In genomic region chrX:39043838-39044550, GRCh38 we compare ENCODE assay signal across 19 cellular contexts.
A peak's percentile ranks its signal among the peaks of the same experiment; 100 is the strongest.
DNase-seq lines count a peak whose midpoint lies in the region; ATAC-seq, FAIRE-seq and TF ChIP-seq lines count a peak whose summit lies in the region.
"Had no signal": no experiment of that assay in that cellular context is flagged by ENCODE, and none has a peak within 500 bp of the region (broad histone marks: within the 10 kb centered on the region; RNA-seq: fewer than 3 reads in every experiment).

No MANE protein-coding gene starts in this region.

- no peak overlapping the region for H2AFZ ChIP-seq in HepG2 (ENCODE audit: low read length)
- H2AFZ ChIP-seq: GM23248 had no signal

- H3K4me1 ChIP-seq in kidney (ENCODE audit: control insufficient read depth in 1 of 2, insufficient read depth in 1 of 2, low read depth in 1 of 2, low read length in 2 of 2) (peaks cover 0 to 6% of the 10 kb centered on the region in 2 donors), HepG2 (ENCODE audit: insufficient read depth, low read length) (peaks cover 21% of the 10 kb centered on the region), pancreas (peaks cover 4 to 28% (median 24%) of the 10 kb centered on the region in 3 donors)
- H3K4me1 ChIP-seq: HAP-1 had no signal

- 8% methylated on average over 2 of the region's 2 CpGs for WGBS in HepG2 (ENCODE audit: low lambda C conversion rate)
- 12 to 31% methylated on average over 2 of the region's 2 CpGs for WGBS in pancreas, 2 donors

- TF ChIP-seq CTCF in kidney (IDR thresholded peaks at IDR 0.05; ENCODE audit: borderline replicate concordance, extremely low read depth, insufficient read depth): no peak
- no peak for TF ChIP-seq CTCF in HepG2 (CRISPR knock-in tag; IDR thresholded peaks at IDR 0.05)
- no peak for TF ChIP-seq CTCF in pancreas (IDR thresholded peaks at IDR 0.05)

- in situ Hi-C loops in HepG2 (cut with HindIII; ENCODE audit: extremely low pct_ligation_motif_present, low pct_unique_long_range_greater_than_20kb): no loop called here

- H3K36me3 ChIP-seq in kidney (ENCODE audit: control insufficient read depth in 1 of 2, insufficient read depth in 2 of 2, low read length in 2 of 2) (no peaks in the 10 kb centered on the region), HepG2 (replicated peaks in 1 of 2; ENCODE audit: control insufficient read depth in 1 of 2, insufficient read depth in 2 of 2, low read length in 2 of 2) (no peaks in the 10 kb centered on the region), pancreas (no peaks in the 10 kb centered on the region)
- H3K36me3 ChIP-seq: HAP-1 had no signal

- peak overlapping the region in 1 of 2 donors; percentile 39 for H3K4me3 ChIP-seq in kidney (ENCODE audit: low read length in 2 of 2)
- H3K4me3 ChIP-seq in HepG2 (replicated peaks in 1 of 3; ENCODE audit: insufficient read depth in 1 of 3, low read depth in 2 of 3, low read length in 3 of 3): peak overlapping the region in 1 of 3 experiments; percentile 26; a peak in 1 of 6 replicates
- H3K4me3 ChIP-seq in pancreas: no peak overlapping the region
- H3K4me3 ChIP-seq: GM23248, HAP-1 had no signal

- no peaks in the 10 kb centered on the region for H3K79me2 ChIP-seq in HepG2 (ENCODE audit: insufficient read depth, low read length)

- peak; percentile 90 for FAIRE-seq in kidney (lab: Jason Lieb, UNC)
- FAIRE-seq in HepG2 (lab: Jason Lieb, UNC): peak; percentile 78
- no peak for FAIRE-seq in pancreas (lab: Jason Lieb, UNC)
- FAIRE-seq: A204.1, D721Med, GM12892, GM18507 had no signal

- CTCF ChIA-PET in HepG2 (lab: Yijun Ruan, JAX; ENCODE audit: low intra/inter-chr PET ratio, low total read pairs): no interaction called here

- TF ChIP-seq POLR2A in HepG2 (IDR thresholded peaks at IDR 0.05; ENCODE audit: insufficient read depth in 1 of 2, low read depth in 2 of 2, low read length in 2 of 2): no peak

- H3K27me3 ChIP-seq in HepG2 (ENCODE audit: control insufficient read depth in 1 of 2, insufficient read depth in 2 of 2, low read length in 2 of 2) (no peaks in the 10 kb centered on the region), pancreas (no peaks in the 10 kb centered on the region)

- peak; percentile 95 for ATAC-seq in HepG2
- peak; percentile 88 to 96 (median 90) for ATAC-seq in pancreas
- ATAC-seq in HG02623 (IDR thresholded peaks at IDR 0.05; ENCODE audit: unreplicated experiment): no peak

- POLR2A ChIA-PET in HepG2 (lab: Yijun Ruan, JAX): no interaction called here

- intact Hi-C loops in kidney (cut with DNase I): no loop called here
- intact Hi-C loops in HepG2 (cut with micrococcal nuclease; ENCODE audit: unreplicated experiment): no loop called here
- intact Hi-C loops in pancreas (cut with DNase I): no loop called here
- intact Hi-C loops in posterior cingulate gyrus (cut with DNase I): no loop called here

- H3K9me3 ChIP-seq in kidney (ENCODE audit: control insufficient read depth in 1 of 2, low read length in 2 of 2) (no peaks in the 10 kb centered on the region), HepG2 (ENCODE audit: low read length) (no peaks in the 10 kb centered on the region), pancreas (no peaks in the 10 kb centered on the region)
- H3K9me3 ChIP-seq: Caco-2, HAP-1 had no signal

- no peak for TF ChIP-seq RAD21 in HepG2 (CRISPR knock-in tag; IDR thresholded peaks at IDR 0.05)

- TF ChIP-seq EP300 in HepG2 (IDR thresholded peaks at IDR 0.05; ENCODE audit: low read depth in 2 of 2, low read length in 2 of 2) (peak in 1 of 2 experiments; percentile 64; a peak in 1 of 4 replicates), HepG2 (CRISPR knock-in tag; IDR thresholded peaks at IDR 0.05; ENCODE audit: borderline replicate concordance) (no peak)

- H3K4me2 ChIP-seq in HepG2 (ENCODE audit: low read depth, low read length): peak overlapping the region; percentile 54

- DNase-seq in kidney (no peak), HepG2 (ENCODE audit: low spot score) (peak; percentile 43), pancreas (no peak), ureter (ENCODE audit: low spot score) (no peak), posterior cingulate gyrus (no peak)
- DNase-seq in activated CD4-positive, CD25-positive, alpha-beta regulatory T cell treated with anti-CD3 and anti-CD28 coated beads, Interleukin-2, amount 50 U/mL, for 72 hours: no peak
- DNase-seq: ACHN; Caco-2; CD4-positive, alpha-beta T cell; DMS79; GDM1; GM23248 had no signal

- H3K27ac ChIP-seq in kidney (ENCODE audit: low read depth in 2 of 2, low read length in 2 of 2): peak overlapping the region in 1 of 2 donors; percentile 22
- H3K27ac ChIP-seq in HepG2 (ENCODE audit: extremely low read length, insufficient read depth, low read length): peak overlapping the region; percentile 75
- peak overlapping the region in 2 of 4 donors; percentile 29 to 30 for H3K27ac ChIP-seq in pancreas
- H3K27ac ChIP-seq: C4-2B, GM23248 had no signal

- BruUV-seq in HepG2 (replicated peaks; lab: Mats Ljungman, UMichigan): no TSS peak

- H4K20me1 ChIP-seq in HepG2 (ENCODE audit: insufficient read depth, low read length): no peaks in the 10 kb centered on the region

- H3K9ac ChIP-seq in kidney (ENCODE audit: low read length in 2 of 2) (no peak overlapping the region), HepG2 (ENCODE audit: insufficient read depth, low read depth, low read length) (no peak overlapping the region)
- H3K9ac ChIP-seq: GM23248 had no signal

TF ChIP-seq in HepG2, 621 proteins besides CTCF, POLR2A, EP300 and RAD21 (continues in another document):
- no peak for TF ChIP-seq ZNF446 (CRISPR knock-in tag; IDR thresholded peaks at IDR 0.05)
- no peak for TF ChIP-seq ZNF562 (CRISPR knock-in tag; IDR thresholded peaks at IDR 0.05; ENCODE audit: borderline replicate concordance)
- TF ChIP-seq BRD4 (CRISPR knock-in tag; IDR thresholded peaks at IDR 0.05): no peak
- TF ChIP-seq NR0B2 (CRISPR knock-in tag; IDR thresholded peaks at IDR 0.05): no peak
- TF ChIP-seq CERS6 (CRISPR knock-in tag; IDR thresholded peaks at IDR 0.05): no peak
- TF ChIP-seq ZNF770 (CRISPR knock-in tag; IDR thresholded peaks at IDR 0.05): no peak
- TF ChIP-seq POLR2AphosphoS5 (IDR thresholded peaks at IDR 0.05; ENCODE audit: low read depth, low read length): 0 out of 2 replicates have a peak, but pooled peaks have one; percentile 24
- no peak for TF ChIP-seq ZNF414 (CRISPR knock-in tag; IDR thresholded peaks at IDR 0.05)
- TF ChIP-seq HCFC1 (IDR thresholded peaks at IDR 0.05; ENCODE audit: low read depth, low read length): no peak
- 0 out of 2 replicates have a peak, but pooled peaks have one; percentile 86 for TF ChIP-seq CHD4 (IDR thresholded peaks at IDR 0.05; ENCODE audit: borderline replicate concordance, low read length)
- TF ChIP-seq ZNF569 (CRISPR knock-in tag; IDR thresholded peaks at IDR 0.05; ENCODE audit: borderline replicate concordance): no peak
- TF ChIP-seq RNF2 (conservative IDR thresholded peaks at IDR 0.05; ENCODE audit: low read depth): no peak
- no peak for TF ChIP-seq CREBL2 (CRISPR knock-in tag; IDR thresholded peaks at IDR 0.05; ENCODE audit: borderline replicate concordance)
- TF ChIP-seq HNRNPLL (IDR thresholded peaks at IDR 0.05; ENCODE audit: low read depth, low read length, poor library complexity, severe bottlenecking): no peak
- no peak for TF ChIP-seq FIP1L1 (IDR thresholded peaks at IDR 0.05; ENCODE audit: borderline replicate concordance, insufficient read depth, low read depth, low read length)
- no peak for TF ChIP-seq ZSCAN20 (CRISPR knock-in tag; IDR thresholded peaks at IDR 0.05; ENCODE audit: borderline replicate concordance)
